In the genomic region with DNA sequence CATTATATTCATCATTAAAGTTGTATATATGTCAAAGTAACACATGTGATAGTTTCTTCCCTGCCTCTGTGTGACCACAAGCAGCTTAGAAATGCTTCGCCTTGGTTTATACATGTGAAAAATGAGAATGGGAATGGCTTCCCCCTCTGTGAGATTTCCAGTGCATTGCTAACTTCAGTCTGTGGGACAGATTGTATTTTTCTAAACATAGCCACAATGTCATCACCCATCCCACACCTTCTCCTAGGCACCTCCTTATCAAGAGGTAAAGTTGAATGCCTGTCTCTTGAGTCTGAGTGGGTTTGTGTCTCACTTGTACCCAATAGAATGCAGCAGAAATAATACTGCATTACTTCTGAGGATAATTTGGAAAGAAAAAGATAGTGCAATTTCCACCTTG, we compare ENCODE assay signal across 11 cellular contexts. TPM values are rescaled to one million over a fixed set of nuclear protein-coding genes. Genes with fewer than 3 reads are reported as not detected.
DNase-seq lines count a peak whose midpoint lies in the region; ATAC-seq and TF ChIP-seq lines count a peak whose summit lies in the region.
"Had no signal": no experiment of that assay in that cellular context is flagged by ENCODE, and none has a peak within 500 bp of the region (broad histone marks: within the 10 kb centered on the region; RNA-seq: fewer than 3 reads in every experiment).

No MANE protein-coding gene starts in this region.

- H3K9me3 ChIP-seq in breast epithelium (peaks cover 4 to 5% of the 10 kb centered on the region in 2 donors), left ventricle myocardium inferior (replicated peaks) (peaks cover 13% of the 10 kb centered on the region), gastrocnemius medialis (no peaks in the 10 kb centered on the region)
- no peaks in the 10 kb centered on the region for H3K9me3 ChIP-seq in CD8-positive, alpha-beta T cell (ENCODE audit: low read length)

- peak; percentile 44 to 61 for ATAC-seq in gastrocnemius medialis
- ATAC-seq in CD8-positive, alpha-beta T cell: no peak

- no peak overlapping the region for H3K4me3 Mint-ChIP-seq in CD8-positive, alpha-beta T cell

- H3K4me3 ChIP-seq in breast epithelium (peak overlapping the region in 1 of 3 donors; percentile 14), left ventricle myocardium inferior (peak overlapping the region; percentile 20), gastrocnemius medialis (no peak overlapping the region), lower leg skin (ENCODE audit: low read depth, poor library complexity, severe bottlenecking) (no peak overlapping the region)
- H3K4me3 ChIP-seq in CD8-positive, alpha-beta T cell (ENCODE audit: low read depth, low read length): no peak overlapping the region

- H3K4me1 Mint-ChIP-seq in CD8-positive, alpha-beta T cell (ENCODE audit: low read depth): no peaks in the 10 kb centered on the region

- CTCF ChIA-PET in CD8-positive, alpha-beta T cell (lab: Charles Lee): no interaction called here

- no peak overlapping the region for H3K27ac Mint-ChIP-seq in CD8-positive, alpha-beta T cell

- peak overlapping the region; percentile 2 to 66 for H3K27ac ChIP-seq in breast epithelium
- peak overlapping the region; percentile 90 for H3K27ac ChIP-seq in left ventricle myocardium inferior (replicated peaks)
- peak overlapping the region; percentile 34 to 71 (median 50) for H3K27ac ChIP-seq in gastrocnemius medialis
- no peak overlapping the region for H3K27ac ChIP-seq in CD8-positive, alpha-beta T cell (ENCODE audit: low read depth, low read length)
- H3K27ac ChIP-seq: KMS-11 had no signal

- DNase-seq in Daoy (ENCODE audit: low read depth) (peak; percentile 51), breast epithelium (ENCODE audit: low spot score in 2 of 2) (no peak), left ventricle myocardium inferior (no peak), gastrocnemius medialis (no peak), NCI-H345 (lab: John Stamatoyannopoulos, UW) (no peak), SIG-M5 treated with dmso at 0.1 percent for 504 hours (lab: John Stamatoyannopoulos, UW; ENCODE audit: unreplicated experiment) (no peak), lower leg skin (ENCODE audit: low spot score in 2 of 2) (no peak)
- no peak for DNase-seq in CD8-positive, alpha-beta T cell
- DNase-seq: activated naive CD4-positive, alpha-beta T cell treated with Interleukin-2 at 50 U/mL for 16 hours; NCI-H2081 had no signal

- peaks cover 4% of the 10 kb centered on the region for H3K9me3 Mint-ChIP-seq in CD8-positive, alpha-beta T cell

- H3K36me3 ChIP-seq in breast epithelium (no peaks in the 10 kb centered on the region), left ventricle myocardium inferior (no peaks in the 10 kb centered on the region), gastrocnemius medialis (no peaks in the 10 kb centered on the region)
- H3K36me3 ChIP-seq in CD8-positive, alpha-beta T cell (ENCODE audit: insufficient read depth, low read length): no peaks in the 10 kb centered on the region

- peaks cover 9 to 28% of the 10 kb centered on the region in 2 donors for H3K4me1 ChIP-seq in breast epithelium
- H3K4me1 ChIP-seq in left ventricle myocardium inferior: peaks cover 75% of the 10 kb centered on the region
- H3K4me1 ChIP-seq in gastrocnemius medialis: peaks cover 32 to 39% of the 10 kb centered on the region in 2 donors
- H3K4me1 ChIP-seq in CD8-positive, alpha-beta T cell (ENCODE audit: insufficient read depth, low read length): no peaks in the 10 kb centered on the region

- H3K27me3 Mint-ChIP-seq in CD8-positive, alpha-beta T cell (ENCODE audit: low read depth): peaks cover 10% of the 10 kb centered on the region

- no peaks in the 10 kb centered on the region for H3K36me3 Mint-ChIP-seq in CD8-positive, alpha-beta T cell

- no peak for TF ChIP-seq CTCF in breast epithelium (IDR thresholded peaks at IDR 0.05)
- no peak for TF ChIP-seq CTCF in left ventricle myocardium inferior (IDR thresholded peaks at IDR 0.05; ENCODE audit: borderline replicate concordance)
- TF ChIP-seq CTCF in gastrocnemius medialis (IDR thresholded peaks at IDR 0.05 in 4 of 5, conservative IDR thresholded peaks at IDR 0.05 in 1 of 5): no peak
- no peak for TF ChIP-seq CTCF in CD8-positive, alpha-beta T cell (IDR thresholded peaks at IDR 0.05)
- TF ChIP-seq CTCF in lower leg skin (IDR thresholded peaks at IDR 0.05): no peak

- POLR2A ChIA-PET in CD8-positive, alpha-beta T cell (lab: Charles Lee): no interaction called here

- TF ChIP-seq POLR2A in breast epithelium (IDR thresholded peaks at IDR 0.05) (no peak), gastrocnemius medialis (IDR thresholded peaks at IDR 0.05) (no peak), lower leg skin (IDR thresholded peaks at IDR 0.05) (no peak)

- H3K27me3 ChIP-seq in breast epithelium (no peaks in the 10 kb centered on the region), left ventricle myocardium inferior (ENCODE audit: low read depth) (no peaks in the 10 kb centered on the region), gastrocnemius medialis (no peaks in the 10 kb centered on the region)
- H3K27me3 ChIP-seq in CD8-positive, alpha-beta T cell (ENCODE audit: insufficient read depth, low read length): no peaks in the 10 kb centered on the region

- intact Hi-C loops in breast epithelium (cut with DNase I; ENCODE audit: low total_unique reads): loop anchor here (1.0 kb wide), 1 partner anchor 29 kb away; no protein-coding TSS in a partner anchor
- intact Hi-C loops in left ventricle myocardium inferior (cut with micrococcal nuclease): loop anchor here (10.0 kb wide), 1 partner anchor 209 kb away; no protein-coding TSS in a partner anchor
- intact Hi-C loops in gastrocnemius medialis (cut with DNase I; ENCODE audit: low total_unique reads): loop anchor here (1.0 to 5.0 kb wide), 4 partner anchors 136 to 210 kb away; no protein-coding TSS in a partner anchor
- intact Hi-C loops in CD8-positive, alpha-beta T cell (cut with DNase I, micrococcal nuclease): no loop called here
- intact Hi-C loops in lower leg skin (cut with DNase I; ENCODE audit: low total_unique reads): loop anchor here (10.0 kb wide), 2 partner anchors 91 to 209 kb away; no protein-coding TSS in a partner anchor

- in situ Hi-C loops in gastrocnemius medialis (cut with MboI; ENCODE audit: low sequenced_read_pairs in 4 of 4): loop anchor here in 3 of 4 donors (5.0 to 25.0 kb wide), 5 partner anchors 99 to 211 kb away; no protein-coding TSS in a partner anchor

- WGBS in lower leg skin, 2 donors: 94 to 98% methylated on average over 1 of the region's 1 CpG

RNA-seq across cellular contexts. Expression of a gene that starts 27.8 kb away (rescaled TPM):
- total RNA-seq in Daoy (2014; rRNA removed; shearing (Covaris generic)): 10.6 and 18.4 TPM in 2 replicates
- 100 to 1,000 TPM in 2 of 3 donors, 10 to 100 TPM in 1; 82.7 to 114 (median 104) TPM for total RNA-seq in breast epithelium
- total RNA-seq in left ventricle myocardium inferior: 48.8 TPM
- 10 to 100 TPM; 17.9 to 30.9 (median 22.6) TPM for total RNA-seq in gastrocnemius medialis
- total RNA-seq in CD8-positive, alpha-beta T cell: not detected
- total RNA-seq in lower leg skin: 10 to 100 TPM; 60.9 to 88.3 (median 83.2) TPM

Comparison
In these comparisons a context has a peak if more than half of its experiments do, and no peak if none do; other contexts are left out.
1. RNA of a gene that starts 27.8 kb away (total RNA-seq): 82.7 to 114 TPM in breast epithelium, 60.9 to 88.3 TPM in lower leg skin, 48.8 TPM in left ventricle myocardium inferior (single experiment), 17.9 to 30.9 TPM in gastrocnemius medialis and 10.6 to 18.4 TPM in Daoy; not detected in CD8-positive, alpha-beta T cell; every median in the first group is over 10 times any median in the second.
2. intact Hi-C loops: an anchor here in breast epithelium (1.0 kb wide), left ventricle myocardium inferior (10.0 kb wide), gastrocnemius medialis (1.0 to 5.0 kb wide) and lower leg skin (10.0 kb wide); none called in CD8-positive, alpha-beta T cell.